ENCODE assay signal across 1 cellular context in the genomic region with DNA sequence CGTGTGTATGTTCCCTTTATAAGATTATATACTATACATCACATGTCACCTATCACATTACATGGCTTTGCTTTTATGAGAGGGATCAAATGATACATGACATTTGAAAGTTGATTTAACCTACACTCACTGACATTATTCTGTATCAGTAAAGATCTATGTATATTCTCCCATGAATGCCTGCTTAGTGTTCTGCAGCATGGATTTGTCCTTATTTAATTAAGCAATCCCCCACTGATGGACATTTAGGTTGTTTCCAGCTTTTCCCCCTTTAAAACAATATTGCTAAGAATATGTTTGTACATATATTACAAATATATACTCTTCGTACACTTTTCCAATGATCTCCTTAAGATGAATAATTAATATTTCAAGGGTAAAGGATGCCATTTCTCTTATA.
TF ChIP-seq lines count a peak whose summit lies in the region.

No MANE protein-coding gene starts in this region.

TF ChIP-seq in WTC11, 78 proteins besides CTCF, POLR2A, EP300 and RAD21 (continued from another document):
- TF ChIP-seq, protein P1, sequence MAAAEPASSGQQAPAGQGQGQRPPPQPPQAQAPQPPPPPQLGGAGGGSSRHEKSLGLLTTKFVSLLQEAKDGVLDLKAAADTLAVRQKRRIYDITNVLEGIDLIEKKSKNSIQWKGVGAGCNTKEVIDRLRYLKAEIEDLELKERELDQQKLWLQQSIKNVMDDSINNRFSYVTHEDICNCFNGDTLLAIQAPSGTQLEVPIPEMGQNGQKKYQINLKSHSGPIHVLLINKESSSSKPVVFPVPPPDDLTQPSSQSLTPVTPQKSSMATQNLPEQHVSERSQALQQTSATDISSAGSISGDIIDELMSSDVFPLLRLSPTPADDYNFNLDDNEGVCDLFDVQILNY (CRISPR knock-in tag; IDR thresholded peaks at IDR 0.05), result no peak
